In the genomic region with DNA sequence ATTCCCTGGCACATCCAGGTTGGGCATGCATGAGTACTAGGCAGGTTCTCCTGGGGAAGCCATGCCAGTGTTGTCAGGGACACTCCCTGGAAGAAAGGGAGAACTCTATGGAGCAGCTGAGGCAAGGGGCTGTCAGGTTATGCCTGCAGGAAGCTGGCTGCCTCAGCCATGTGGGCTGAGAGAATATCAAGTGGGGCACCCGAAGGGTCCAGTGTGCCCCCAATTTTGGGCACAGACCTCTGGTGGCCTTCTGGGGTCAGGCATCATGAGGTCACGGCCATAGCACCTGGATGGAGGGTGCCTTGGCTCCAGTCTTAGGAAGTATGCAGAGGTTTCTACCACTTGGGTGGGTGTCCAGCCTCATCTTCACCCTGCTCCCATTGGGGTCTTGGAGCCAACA, we compare ENCODE assay signal across 18 cellular contexts. TPM values are rescaled to one million over a fixed set of nuclear protein-coding genes. Genes with fewer than 3 reads are reported as not detected.
DNase-seq lines count a peak whose midpoint lies in the region; ATAC-seq and TF ChIP-seq lines count a peak whose summit lies in the region.
"Had no signal": no experiment of that assay in that cellular context is flagged by ENCODE, and none has a peak within 500 bp of the region (broad histone marks: within the 10 kb centered on the region; RNA-seq: fewer than 3 reads in every experiment).

No MANE protein-coding gene starts in this region.

- TF ChIP-seq POLR2A in upper lobe of left lung (IDR thresholded peaks at IDR 0.05), result no peak

- H3K4me3 ChIP-seq in endodermal cell (ENCODE audit: low read length) (no peak overlapping the region), neutrophil (ENCODE audit: low read depth in 1 of 2, low read length in 1 of 2) (peak overlapping the region; percentile 88 to 100), upper lobe of left lung (peak overlapping the region in 1 of 4 donors; percentile 53)
- H3K4me3 ChIP-seq in CD4-positive, alpha-beta memory T cell (ENCODE audit: low read length in 2 of 2), result no peak overlapping the region
- H3K4me3 ChIP-seq: A549 had no signal

- no peak for TF ChIP-seq EP300 in upper lobe of left lung (IDR thresholded peaks at IDR 0.05)

- intact Hi-C loops in posterior vena cava (cut with DNase I), result no loop called here
- intact Hi-C loops in CD4-positive, alpha-beta memory T cell (cut with micrococcal nuclease), result no loop called here

- no peak overlapping the region for H3K9ac ChIP-seq in endodermal cell (ENCODE audit: extremely low read depth, low read length, poor library complexity, severe bottlenecking)

- peak; percentile 52 for DNase-seq in activated effector memory CD4-positive, alpha-beta T cell treated with anti-CD3 and anti-CD28 coated beads, Interleukin-2, amount 50 U/mL, for 16 hours
- no peak for DNase-seq in activated effector memory CD4-positive, alpha-beta T cell treated with Interleukin-2 at 50 U/mL for 16 hours
- DNase-seq in endodermal cell (peak; percentile 32), upper lobe of left lung (no peak), posterior vena cava (ENCODE audit: low spot score) (no peak), T-helper 9 cell (no peak)
- DNase-seq in CD4-positive, alpha-beta memory T cell, result no peak
- DNase-seq: Calu3; CD8-positive, alpha-beta T cell; DMS79 treated with DMSO at 0.1 percent for 48 hours; H9 had no signal

- no peaks in the 10 kb centered on the region for H3K36me3 Mint-ChIP-seq in endodermal cell (ENCODE audit: low read depth)
- no peaks in the 10 kb centered on the region for H3K36me3 Mint-ChIP-seq in CD4-positive, alpha-beta memory T cell
- H3K36me3 Mint-ChIP-seq: CD8-positive, alpha-beta T cell had no signal

- no peak for TF ChIP-seq CTCF in endodermal cell (conservative IDR thresholded peaks at IDR 0.05)
- TF ChIP-seq CTCF in neutrophil (IDR thresholded peaks at IDR 0.05), result no peak
- TF ChIP-seq CTCF in upper lobe of left lung (IDR thresholded peaks at IDR 0.05), result no peak

- no peak for ATAC-seq in upper lobe of left lung (ENCODE audit: low FRiP score in 2 of 2)
- ATAC-seq: A549; CD8-positive, alpha-beta T cell; HepG2 had no signal

- no peaks in the 10 kb centered on the region for H3K36me3 ChIP-seq in endodermal cell (ENCODE audit: control insufficient read depth, insufficient read depth, low read length)
- peaks cover 65% of the 10 kb centered on the region for H3K36me3 ChIP-seq in neutrophil
- H3K36me3 ChIP-seq in upper lobe of left lung, result no peaks in the 10 kb centered on the region
- no peaks in the 10 kb centered on the region for H3K36me3 ChIP-seq in CD4-positive, alpha-beta memory T cell (ENCODE audit: insufficient read depth, low read length)

- CTCF ChIA-PET in CD4-positive, alpha-beta memory T cell (lab: Charles Lee; ENCODE audit: partially characterized antibody), result no interaction called here

- H3K4me1 ChIP-seq in endodermal cell (ENCODE audit: control insufficient read depth, insufficient read depth, low read length) (peaks cover 11% of the 10 kb centered on the region), neutrophil (ENCODE audit: control insufficient read depth in 1 of 2, insufficient read depth in 1 of 2, low read depth in 1 of 2, low read length in 1 of 2) (peaks cover 73 to 85% of the 10 kb centered on the region in 2 experiments), upper lobe of left lung (peaks cover 4 to 25% (median 14%) of the 10 kb centered on the region in 4 donors)
- H3K4me1 ChIP-seq in CD4-positive, alpha-beta memory T cell (ENCODE audit: insufficient read depth, low read length), result no peaks in the 10 kb centered on the region
- H3K4me1 ChIP-seq: A549 had no signal

- H3K27ac ChIP-seq in endodermal cell (ENCODE audit: low read depth, low read length) (no peak overlapping the region), neutrophil (peak overlapping the region; percentile 92), upper lobe of left lung (peak overlapping the region in 3 of 4 donors; percentile 4 to 56 (median 23))
- H3K27ac ChIP-seq in CD4-positive, alpha-beta memory T cell (ENCODE audit: low read depth, low read length), result no peak overlapping the region
- H3K27ac ChIP-seq: 22Rv1, A549, C4-2B had no signal

- H3K27me3 Mint-ChIP-seq in endodermal cell (ENCODE audit: insufficient read depth), result peaks cover 14% of the 10 kb centered on the region
- H3K27me3 Mint-ChIP-seq in CD4-positive, alpha-beta memory T cell, result peaks cover 1 to 3% of the 10 kb centered on the region in 2 donors

- 91 to 100% methylated on average over 1 to 2 of the region's 2 CpGs for WGBS in endodermal cell (ENCODE audit: insufficient coverage in 1 of 2, insufficient read length in 1 of 2), 2 experiments
- WGBS in upper lobe of left lung, 2 donors, result 86% methylated on average over 2 of the region's 2 CpGs; no CpG with 5 or more reads in 1 of the 2 donors

- no peak overlapping the region for H3K27ac Mint-ChIP-seq in endodermal cell
- no peak overlapping the region for H3K27ac Mint-ChIP-seq in CD4-positive, alpha-beta memory T cell
- H3K27ac Mint-ChIP-seq: CD8-positive, alpha-beta T cell; H9 had no signal

- no peaks in the 10 kb centered on the region for H3K9me3 Mint-ChIP-seq in endodermal cell
- H3K9me3 Mint-ChIP-seq in CD4-positive, alpha-beta memory T cell, result no peaks in the 10 kb centered on the region
- H3K9me3 Mint-ChIP-seq: CD8-positive, alpha-beta T cell; H9 had no signal

- H3K27me3 ChIP-seq in endodermal cell (ENCODE audit: control insufficient read depth, insufficient read depth, low read length, poor library complexity, severe bottlenecking), result no peaks in the 10 kb centered on the region
- no peaks in the 10 kb centered on the region for H3K27me3 ChIP-seq in neutrophil
- no peaks in the 10 kb centered on the region for H3K27me3 ChIP-seq in upper lobe of left lung
- no peaks in the 10 kb centered on the region for H3K27me3 ChIP-seq in CD4-positive, alpha-beta memory T cell (ENCODE audit: insufficient read depth, low read length)

- no peaks in the 10 kb centered on the region for H3K9me3 ChIP-seq in endodermal cell (ENCODE audit: control insufficient read depth, low read length)
- H3K9me3 ChIP-seq in neutrophil, result no peaks in the 10 kb centered on the region
- H3K9me3 ChIP-seq in upper lobe of left lung, result no peaks in the 10 kb centered on the region
- H3K9me3 ChIP-seq in CD4-positive, alpha-beta memory T cell (ENCODE audit: control insufficient read depth in 1 of 2, low read length in 2 of 2), result no peaks in the 10 kb centered on the region
- H3K9me3 ChIP-seq: A549 had no signal

- POLR2A ChIA-PET in CD4-positive, alpha-beta memory T cell (lab: Charles Lee; ENCODE audit: partially characterized antibody), result no interaction called here

- H3K4me1 Mint-ChIP-seq in endodermal cell, result peaks cover 16% of the 10 kb centered on the region
- H3K4me1 Mint-ChIP-seq in CD4-positive, alpha-beta memory T cell, result peaks cover 0 to 8% (median 5%) of the 10 kb centered on the region in 4 donors

- no peak overlapping the region for H3K4me3 Mint-ChIP-seq in endodermal cell
- no peak overlapping the region for H3K4me3 Mint-ChIP-seq in CD4-positive, alpha-beta memory T cell
- H3K4me3 Mint-ChIP-seq: CD8-positive, alpha-beta T cell; H9 had no signal

RNA-seq across cellular contexts. Expression of a gene that starts 2.6 kb away (rescaled TPM):
- total RNA-seq in endodermal cell (1 to 10 TPM; 1.5 TPM), upper lobe of left lung (100 to 1,000 TPM; 192 to 851 (median 261) TPM), posterior vena cava (10 to 100 TPM; 19.6 to 33.4 TPM)
- polyA plus RNA-seq in endodermal cell (2013, experiment 1 of 2), result 0.50 TPM
- 0.17 TPM for polyA plus RNA-seq in endodermal cell (2013, experiment 2 of 2)
- total RNA-seq in CD4-positive, alpha-beta memory T cell, result under 1 TPM; 0.61 to 0.87 TPM
- not detected for polyA plus RNA-seq in CD4-positive, alpha-beta memory T cell
- total RNA-seq: Calu3, H1, H9 had no signal
- polyA plus RNA-seq: A549, BJ, H1 had no signal

RNA-seq across cellular contexts. Expression of a gene that starts 16.0 kb away (rescaled TPM):
- total RNA-seq in endodermal cell (100 to 1,000 TPM; 107 to 111 TPM), upper lobe of left lung (10 to 100 TPM; 43.0 to 83.6 (median 66.1) TPM), posterior vena cava (10 to 100 TPM; 46.4 to 48.3 TPM)
- 103 TPM for polyA plus RNA-seq in endodermal cell (2013, experiment 1 of 2)
- 109 TPM for polyA plus RNA-seq in endodermal cell (2013, experiment 2 of 2)
- 10 to 100 TPM; 32.5 to 33.9 TPM for total RNA-seq in CD4-positive, alpha-beta memory T cell
- 10 to 100 TPM; 67.5 to 86.0 TPM for polyA plus RNA-seq in CD4-positive, alpha-beta memory T cell

RNA-seq across cellular contexts. Expression of a gene that starts 29.9 kb away (rescaled TPM):
- total RNA-seq in endodermal cell (10 to 100 TPM in 1 of 2 donors, 1 to 10 TPM in 1; 9.6 to 10.5 TPM), upper lobe of left lung (10 to 100 TPM; 11.8 to 28.2 (median 13.6) TPM), posterior vena cava (1 to 10 TPM; 5.7 to 7.1 TPM)
- 11.8 TPM for polyA plus RNA-seq in endodermal cell (2013, experiment 1 of 2)
- polyA plus RNA-seq in endodermal cell (2013, experiment 2 of 2), result 11.6 TPM
- 1 to 10 TPM in 1 of 2 experiments, not detected in 1; 1.4 TPM for total RNA-seq in CD4-positive, alpha-beta memory T cell
- polyA plus RNA-seq in CD4-positive, alpha-beta memory T cell, result 1 to 10 TPM in 1 of 2 donors, under 1 TPM in 1; 0.93 to 1.1 TPM

Comparison
In these comparisons a context has a peak if more than half of its experiments do, and no peak if none do; other contexts are left out.
1. DNase-seq: peak in activated effector memory CD4-positive, alpha-beta T cell treated with anti-CD3 and anti-CD28 coated beads, Interleukin-2, amount 50 U/mL, for 16 hours (single experiment) and endodermal cell (single experiment); none in activated effector memory CD4-positive, alpha-beta T cell treated with Interleukin-2 at 50 U/mL for 16 hours (single experiment), upper lobe of left lung (0 of 2), posterior vena cava (single experiment), CD4-positive, alpha-beta memory T cell (0 of 5) and T-helper 9 cell (single experiment).
2. H3K27ac ChIP-seq: peak in neutrophil (single experiment) and upper lobe of left lung (3 of 4); none in endodermal cell (single experiment) and CD4-positive, alpha-beta memory T cell (single experiment).
3. H3K4me3 ChIP-seq: peak in neutrophil (2 of 2); none in endodermal cell (single experiment) and CD4-positive, alpha-beta memory T cell (0 of 2).
4. RNA of a gene that starts 2.6 kb away (total RNA-seq): 192 to 851 TPM in upper lobe of left lung and 19.6 to 33.4 TPM in posterior vena cava; 1.5 TPM in endodermal cell and 0.61 to 0.87 TPM in CD4-positive, alpha-beta memory T cell; every median in the first group is over 4 times any median in the second.